8 cellular contexts compared by ENCODE assay signal in the genomic region with DNA sequence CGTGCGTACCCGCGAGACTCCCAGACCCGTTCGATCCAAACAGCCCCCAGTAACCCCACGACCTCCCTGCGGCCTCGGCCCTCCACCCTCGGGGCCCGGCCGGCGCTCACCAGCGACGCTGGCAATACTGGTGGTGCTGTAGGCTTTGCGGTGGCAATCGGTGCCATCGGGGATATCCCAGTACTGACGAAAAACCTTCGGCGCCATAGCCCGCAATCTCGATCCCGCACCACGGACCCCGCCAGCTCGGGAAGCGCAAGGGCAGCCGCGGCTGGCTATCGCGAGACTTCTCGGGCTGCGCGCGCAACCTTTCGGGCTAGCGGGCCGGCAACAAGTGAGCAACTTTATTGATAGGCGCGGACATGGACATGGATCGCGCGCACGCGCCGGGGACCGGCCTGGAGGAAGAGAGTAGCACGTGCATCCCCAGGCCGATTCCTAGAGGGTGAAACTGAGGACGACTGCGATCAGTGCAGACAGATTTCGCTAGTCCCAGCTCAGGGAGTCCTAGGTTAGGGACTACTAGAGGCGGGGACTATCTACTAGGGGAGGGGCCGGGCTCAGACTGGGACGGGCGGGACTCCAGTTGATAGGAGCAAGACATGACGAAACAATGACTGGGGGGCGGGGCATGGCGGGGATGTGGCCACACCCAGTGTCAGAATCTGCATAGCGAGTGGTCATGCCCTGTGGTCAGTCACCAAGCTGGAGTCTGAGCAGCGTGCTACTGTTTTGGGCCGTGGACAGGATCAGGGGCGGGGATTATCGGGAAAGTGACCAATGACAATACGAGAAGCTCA. TPM values are rescaled to one million over a fixed set of nuclear protein-coding genes. Genes with fewer than 3 reads are reported as not detected.
DNase-seq lines count a peak whose midpoint lies in the region; ATAC-seq and TF ChIP-seq lines count a peak whose summit lies in the region.

NDUFA11 (minus strand) TSS at position 289 of the 800 bp plus-strand sequence; CDS start at position 207, 82 bp downstream.

- POLR2A ChIA-PET in CD4-positive, alpha-beta memory T cell (lab: Charles Lee; ENCODE audit: partially characterized antibody) = interaction anchor here (0.6 to 3.9 kb wide), 29 partner anchors 10 to 935 kb away, joined by 3 to 72 read pairs (median 5); partner anchors contain the start of genes CAPS, CATSPERD, DUS3L and KDM4B

- H3K36me3 ChIP-seq in CD4-positive, alpha-beta memory T cell (ENCODE audit: insufficient read depth, low read length) = no peaks in the 10 kb centered on the region

- H3K9me3 ChIP-seq in CD4-positive, alpha-beta memory T cell (ENCODE audit: control insufficient read depth in 1 of 2, low read length in 2 of 2) = no peaks in the 10 kb centered on the region

- H3K27ac ChIP-seq in CD4-positive, alpha-beta memory T cell (ENCODE audit: low read depth, low read length) = peak within 1 kb of the TSS; percentile 95

- H3K4me1 ChIP-seq in CD4-positive, alpha-beta memory T cell (ENCODE audit: insufficient read depth, low read length) = peaks cover 37% of the 10 kb centered on the region

- intact Hi-C loops in CD4-positive, alpha-beta memory T cell (cut with micrococcal nuclease) = loop anchor here (1.0 to 10.0 kb wide), 11 partner anchors 59 to 1631 kb away; partner anchors contain the start of genes ALKBH7, CATSPERD, LONP1 and MICOS13

- H3K4me3 ChIP-seq in CD4-positive, alpha-beta memory T cell (ENCODE audit: low read length in 2 of 2) = peak within 1 kb of the TSS; percentile 97

- no peak for TF ChIP-seq CTCF in GM20000 (IDR thresholded peaks at IDR 0.05; ENCODE audit: extremely low read depth, missing control alignments)

- CTCF ChIA-PET in CD4-positive, alpha-beta memory T cell (lab: Charles Lee; ENCODE audit: partially characterized antibody) = interaction anchor here (0.8 to 3.3 kb wide), 11 partner anchors 44 to 217 kb away, joined by 3 to 16 read pairs (median 5); no protein-coding TSS in a partner anchor

- peaks cover 14 to 57% (median 35%) of the 10 kb centered on the region in 4 donors for H3K4me1 Mint-ChIP-seq in CD4-positive, alpha-beta memory T cell
- H3K4me1 Mint-ChIP-seq in memory B cell = peaks cover 25% of the 10 kb centered on the region

- H3K9me3 Mint-ChIP-seq in CD4-positive, alpha-beta memory T cell = peaks cover 0 to 2% (median 0%) of the 10 kb centered on the region in 8 donors
- no peaks in the 10 kb centered on the region for H3K9me3 Mint-ChIP-seq in memory B cell

- ATAC-seq in memory B cell (ENCODE audit: low read depth) = peak; percentile 53

- H3K36me3 Mint-ChIP-seq in CD4-positive, alpha-beta memory T cell = peaks cover 7 to 31% of the 10 kb centered on the region in 2 donors
- H3K36me3 Mint-ChIP-seq in memory B cell = peaks cover 10% of the 10 kb centered on the region

- peak within 1 kb of the TSS; percentile 91 to 97 (median 95) for H3K4me3 Mint-ChIP-seq in CD4-positive, alpha-beta memory T cell
- H3K4me3 Mint-ChIP-seq in memory B cell = peak within 1 kb of the TSS; percentile 97

- peak; percentile 97 to 99 (median 98) for DNase-seq in CD4-positive, alpha-beta memory T cell
- DNase-seq in GM20000 (ENCODE audit: low spot score) (peak; percentile 93), HS-5 (ENCODE audit: low read depth) (peak; percentile 92), NK-92 (lab: John Stamatoyannopoulos, UW; ENCODE audit: unreplicated experiment) (peak; percentile 85), memory B cell (ENCODE audit: low spot score in 2 of 2) (peak in 1 of 2 donors; percentile 96)
- DNase-seq in activated CD8-positive, alpha-beta memory T cell treated with anti-CD3 and anti-CD28 coated beads for 1 hour (ENCODE audit: extremely low read depth in 1 of 2, low read depth in 1 of 2) = peak; percentile 89 to 98
- DNase-seq in effector CD8-positive, alpha-beta T cell (lab: John Stamatoyannopoulos, UW) = peak; percentile 97
- peak; percentile 95 for DNase-seq in stimulated activated CD8-positive, alpha-beta memory T cell treated with anti-CD3 and anti-CD28 coated beads, Interleukin-15, amount 100 ng/mL, for 1 hour (ENCODE audit: low read depth)

- H3K27ac Mint-ChIP-seq in CD4-positive, alpha-beta memory T cell = peak within 1 kb of the TSS; percentile 95 to 100 (median 100)
- H3K27ac Mint-ChIP-seq in memory B cell = peak within 1 kb of the TSS; percentile 97

- no peaks in the 10 kb centered on the region for H3K27me3 ChIP-seq in CD4-positive, alpha-beta memory T cell (ENCODE audit: insufficient read depth, low read length)

- no peaks in the 10 kb centered on the region for H3K27me3 Mint-ChIP-seq in CD4-positive, alpha-beta memory T cell
- H3K27me3 Mint-ChIP-seq in memory B cell = no peaks in the 10 kb centered on the region

RNA-seq across cellular contexts. Expression of gene NDUFA11, which starts in this region (rescaled TPM):
- 100 to 1,000 TPM; 139 to 153 TPM for total RNA-seq in CD4-positive, alpha-beta memory T cell
- polyA plus RNA-seq in CD4-positive, alpha-beta memory T cell = 100 to 1,000 TPM; 330 to 388 TPM
